ENCODE assay signal across 1 cellular context in genomic region chr17:80361495-80362220, GRCh38.
TF ChIP-seq lines count a peak whose summit lies in the region.

No MANE protein-coding gene starts in this region.

TF ChIP-seq in GM23338, 12 proteins besides CTCF, POLR2A, EP300 and RAD21 (continued from another document):
- no peak for TF ChIP-seq ZNF462 (CRISPR knock-in tag; IDR thresholded peaks at IDR 0.05)
- no peak for TF ChIP-seq ZNF114 (CRISPR knock-in tag; IDR thresholded peaks at IDR 0.05)
- TF ChIP-seq POLR2AphosphoS5 (IDR thresholded peaks at IDR 0.05; ENCODE audit: low read depth), result no peak
- no peak for TF ChIP-seq ZNF331 (CRISPR knock-in tag; IDR thresholded peaks at IDR 0.05; ENCODE audit: low read depth)
- TF ChIP-seq REST (IDR thresholded peaks at IDR 0.05; ENCODE audit: unreplicated experiment), result no peak
- no peak for TF ChIP-seq EZH2 (IDR thresholded peaks at IDR 0.05; ENCODE audit: low read depth, unreplicated experiment)
- TF ChIP-seq EZH2phosphoT487 (IDR thresholded peaks at IDR 0.05; ENCODE audit: unreplicated experiment), result no peak
- TF ChIP-seq ETS1 (IDR thresholded peaks at IDR 0.05), result no peak
